ENCODE assay signal across 13 cellular contexts in the genomic region with DNA sequence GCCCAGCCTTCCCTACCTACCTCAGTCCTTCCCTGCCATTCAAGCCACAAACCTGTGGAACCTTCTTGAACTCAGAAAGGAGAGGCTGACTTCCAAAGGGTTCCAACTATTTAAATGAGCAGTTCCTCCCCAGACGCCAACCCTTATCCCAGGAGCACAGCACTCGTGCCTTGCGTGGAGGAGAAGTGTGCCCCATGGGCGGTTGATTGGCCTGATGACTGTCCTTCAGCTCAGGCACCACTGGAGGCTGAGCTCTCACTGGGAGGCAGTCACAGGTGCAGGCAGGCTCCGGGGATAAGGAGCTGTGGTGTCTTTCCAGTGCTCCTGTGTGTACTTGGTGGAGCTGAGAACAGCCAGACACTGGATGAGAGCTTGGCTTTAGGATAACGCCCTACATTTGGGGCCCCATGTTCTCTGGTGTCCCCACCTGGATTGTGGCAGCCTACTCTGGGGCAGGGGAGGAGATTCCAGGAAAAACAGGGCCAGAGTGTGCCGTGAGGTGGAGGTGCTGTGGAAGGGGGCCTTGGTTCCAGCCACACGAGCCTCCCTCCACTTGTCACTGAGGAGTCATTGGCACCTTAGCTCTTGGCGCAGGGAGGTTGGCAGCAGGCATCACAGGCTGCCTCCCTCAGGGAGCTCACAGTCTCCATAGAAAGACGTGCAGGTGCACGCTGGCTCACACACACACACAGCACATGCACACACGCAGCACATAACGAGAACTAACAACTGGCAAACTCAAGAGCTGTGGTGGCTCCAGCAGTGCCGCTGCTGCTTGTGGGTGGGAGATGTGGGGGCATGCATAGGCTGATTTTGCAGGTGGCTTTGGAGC. TPM values are rescaled to one million over a fixed set of nuclear protein-coding genes. Genes with fewer than 3 reads are reported as not detected.
"Had no signal": no experiment of that assay in that cellular context is flagged by ENCODE, and none has a peak within 500 bp of the region (broad histone marks: within the 10 kb centered on the region; RNA-seq: fewer than 3 reads in every experiment).

No MANE protein-coding gene starts in this region.

- H3K4me1 Mint-ChIP-seq: activated naive CD8-positive, alpha-beta T cell treated with anti-CD3 and anti-CD28 coated beads, Interleukin-2, amount 50 U/mL, for 24 hours had no signal

- H3K9me3 ChIP-seq: psoas muscle, right lobe of liver, stomach, thoracic aorta had no signal

- DNase-seq: activated B cell treated with CpG ODN at 0.5 μM for 24 hours; activated CD4-positive, alpha-beta T cell treated with anti-CD3 and anti-CD28 coated beads, Interleukin-2, amount 10 ng/mL, durations not matched to agents 24 days and 14 days; activated naive CD4-positive, alpha-beta T cell treated with anti-CD3 and anti-CD28 coated beads for 36 hours; activated naive CD8-positive, alpha-beta T cell treated with anti-CD3 and anti-CD28 coated beads, Interleukin-2, amount 50 U/mL, for 24 hours; kidney glomerular epithelial cell; mesendoderm; psoas muscle; stomach had no signal

- H3K9me3 Mint-ChIP-seq: activated B cell treated with CpG ODN at 0.5 μM for 24 hours; activated CD4-positive, alpha-beta T cell treated with anti-CD3 and anti-CD28 coated beads, Interleukin-2, amount 10 ng/mL, durations not matched to agents 24 days and 14 days; activated naive CD4-positive, alpha-beta T cell treated with anti-CD3 and anti-CD28 coated beads for 36 hours; activated naive CD8-positive, alpha-beta T cell treated with anti-CD3 and anti-CD28 coated beads, Interleukin-2, amount 50 U/mL, for 24 hours; activated T-helper 17 cell treated with anti-CD3 and anti-CD28 coated beads, Interleukin-2, amount 50 U/mL, for 72 hours; nephron had no signal

- ATAC-seq: activated naive CD8-positive, alpha-beta T cell treated with anti-CD3 and anti-CD28 coated beads, Interleukin-2, amount 50 U/mL, for 24 hours; activated T-helper 17 cell treated with anti-CD3 and anti-CD28 coated beads, Interleukin-2, amount 50 U/mL, for 72 hours; esophagus mucosa; psoas muscle had no signal

- H3K27ac ChIP-seq: psoas muscle, right lobe of liver, stomach, thoracic aorta had no signal

- H3K4me3 Mint-ChIP-seq: activated B cell treated with CpG ODN at 0.5 μM for 24 hours; activated CD4-positive, alpha-beta T cell treated with anti-CD3 and anti-CD28 coated beads, Interleukin-2, amount 10 ng/mL, durations not matched to agents 24 days and 14 days; activated naive CD4-positive, alpha-beta T cell treated with anti-CD3 and anti-CD28 coated beads for 36 hours; activated naive CD8-positive, alpha-beta T cell treated with anti-CD3 and anti-CD28 coated beads, Interleukin-2, amount 50 U/mL, for 24 hours; activated T-helper 17 cell treated with anti-CD3 and anti-CD28 coated beads, Interleukin-2, amount 50 U/mL, for 72 hours had no signal

- H3K27me3 ChIP-seq: right lobe of liver had no signal

- H3K4me3 ChIP-seq: psoas muscle, right lobe of liver, stomach, thoracic aorta had no signal

- H3K27ac Mint-ChIP-seq: activated B cell treated with CpG ODN at 0.5 μM for 24 hours; activated CD4-positive, alpha-beta T cell treated with anti-CD3 and anti-CD28 coated beads, Interleukin-2, amount 10 ng/mL, durations not matched to agents 24 days and 14 days; activated naive CD4-positive, alpha-beta T cell treated with anti-CD3 and anti-CD28 coated beads for 36 hours; activated naive CD8-positive, alpha-beta T cell treated with anti-CD3 and anti-CD28 coated beads, Interleukin-2, amount 50 U/mL, for 24 hours; activated T-helper 17 cell treated with anti-CD3 and anti-CD28 coated beads, Interleukin-2, amount 50 U/mL, for 72 hours; nephron had no signal

- H3K36me3 ChIP-seq: right lobe of liver, stomach, thoracic aorta had no signal

- H3K4me1 ChIP-seq: psoas muscle had no signal

RNA-seq across cellular contexts. Expression of a gene that starts 22.8 kb away (rescaled TPM):
- total RNA-seq: activated naive CD4-positive, alpha-beta T cell treated with anti-CD3 and anti-CD28 coated beads for 36 hours had no signal
